Comparison of ENCODE assay signal across 8 cellular contexts in genomic region chr2:189347540-189347939, GRCh38.
DNase-seq lines count a peak whose midpoint lies in the region; ATAC-seq and TF ChIP-seq lines count a peak whose summit lies in the region.

No MANE protein-coding gene starts in this region.

- no peaks in the 10 kb centered on the region for H3K36me3 Mint-ChIP-seq in CD4-positive, alpha-beta T cell (ENCODE audit: low read depth)

- intact Hi-C loops in CD4-positive, alpha-beta T cell (cut with DNase I, micrococcal nuclease): loop anchor here (1.0 to 5.0 kb wide), 5 partner anchors 105 to 820 kb away; no protein-coding TSS in a partner anchor

- DNase-seq in CD4-positive, alpha-beta T cell: peak in 3 of 10 experiments; percentile 2 to 11 (median 3)
- DNase-seq in T1000 (lab: John Stamatoyannopoulos, UW) (peak; percentile 13), fibroblast of the aortic adventitia (ENCODE audit: low read depth) (peak; percentile 97), pons (ENCODE audit: low spot score) (peak; percentile 81), activated gamma-delta T cell treated with Interleukin-2 at 50 U/mL for 16 hours (no peak), NCI-H2171 treated with DMSO at 0.1 percent for 48 hours (lab: John Stamatoyannopoulos, UW) (no peak)

- peaks cover 14% of the 10 kb centered on the region for H3K4me1 Mint-ChIP-seq in CD4-positive, alpha-beta T cell (ENCODE audit: low read depth)

- H3K4me3 ChIP-seq in fibroblast of the aortic adventitia (ENCODE audit: low read depth, low read length): no peak overlapping the region

- POLR2A ChIA-PET in CD4-positive, alpha-beta T cell (lab: Charles Lee): no interaction called here

- peak; percentile 51 for TF ChIP-seq CTCF in CD4-positive, alpha-beta T cell (IDR thresholded peaks at IDR 0.05)
- peak; percentile 29 for TF ChIP-seq CTCF in fibroblast of the aortic adventitia (IDR thresholded peaks at IDR 0.05; ENCODE audit: insufficient read depth, low read length)

- H3K27ac ChIP-seq in CD4-positive, alpha-beta T cell (ENCODE audit: low read depth, low read length): no peak overlapping the region

- no peak overlapping the region for H3K27ac Mint-ChIP-seq in CD4-positive, alpha-beta T cell

- peak; percentile 68 for ATAC-seq in CD4-positive, alpha-beta T cell (ENCODE audit: poor library complexity)
- ATAC-seq in GM18868 (IDR thresholded peaks at IDR 0.05; ENCODE audit: unreplicated experiment): peak; percentile 83
- peak; percentile 67 for ATAC-seq in HG03135 (IDR thresholded peaks at IDR 0.05; ENCODE audit: unreplicated experiment)

- CTCF ChIA-PET in CD4-positive, alpha-beta T cell (lab: Charles Lee): no interaction called here

- H3K9me3 ChIP-seq in CD4-positive, alpha-beta T cell (ENCODE audit: control insufficient read depth, low read length): no peaks in the 10 kb centered on the region

- H3K27me3 Mint-ChIP-seq in CD4-positive, alpha-beta T cell: no peaks in the 10 kb centered on the region

- H3K9me3 Mint-ChIP-seq in CD4-positive, alpha-beta T cell: no peaks in the 10 kb centered on the region

- H3K27me3 ChIP-seq in CD4-positive, alpha-beta T cell (ENCODE audit: control insufficient read depth, insufficient read depth, low read length): no peaks in the 10 kb centered on the region

- H3K4me3 Mint-ChIP-seq in CD4-positive, alpha-beta T cell: no peak overlapping the region

Comparison
In these comparisons a context has a peak if more than half of its experiments do, and no peak if none do; other contexts are left out.
1. DNase-seq: peak in T1000 (single experiment), fibroblast of the aortic adventitia (single experiment) and pons (single experiment); none in activated gamma-delta T cell treated with Interleukin-2 at 50 U/mL for 16 hours (single experiment) and NCI-H2171 treated with DMSO at 0.1 percent for 48 hours (single experiment).
2. Peak in every context shown above with its lines, with median percentiles within 50 percentile points of each other: ATAC-seq.